ENCODE assay signal across 15 cellular contexts in genomic region chr12:110677982-110678381, GRCh38. TPM values are rescaled to one million over a fixed set of nuclear protein-coding genes. Genes with fewer than 3 reads are reported as not detected.
DNase-seq lines count a peak whose midpoint lies in the region; ATAC-seq and TF ChIP-seq lines count a peak whose summit lies in the region.
"Had no signal": no experiment of that assay in that cellular context is flagged by ENCODE, and none has a peak within 500 bp of the region (broad histone marks: within the 10 kb centered on the region; RNA-seq: fewer than 3 reads in every experiment).

No MANE protein-coding gene starts in this region.

- no peak overlapping the region for H3K4ac ChIP-seq in mesendoderm (ENCODE audit: low read depth, low read length)

- no peak overlapping the region for H3K9ac ChIP-seq in mesendoderm (ENCODE audit: low read length)

- H3K18ac ChIP-seq in mesendoderm (ENCODE audit: low read length): no peak overlapping the region

- H3K27ac ChIP-seq in CD4-positive, alpha-beta memory T cell (ENCODE audit: low read depth, low read length): no peak overlapping the region
- H3K27ac ChIP-seq in OCI-LY7 (ENCODE audit: low read depth, low read length, poor library complexity, severe bottlenecking) (peak overlapping the region; percentile 51), mesendoderm (ENCODE audit: low read depth, low read length) (peak overlapping the region; percentile 12)

- H3K36me3 ChIP-seq in CD4-positive, alpha-beta memory T cell (ENCODE audit: insufficient read depth, low read length): no peaks in the 10 kb centered on the region
- H3K36me3 ChIP-seq in OCI-LY7 (ENCODE audit: insufficient read depth, low read length) (no peaks in the 10 kb centered on the region), mesendoderm (ENCODE audit: control insufficient read depth, insufficient read depth, low read length) (no peaks in the 10 kb centered on the region)

- POLR2A ChIA-PET in CD4-positive, alpha-beta memory T cell (lab: Charles Lee; ENCODE audit: partially characterized antibody): no interaction called here
- POLR2A ChIA-PET in OCI-LY7 (lab: Charles Lee): interaction anchor here (0.8 to 2.3 kb wide), 6 partner anchors 9 to 212 kb away, joined by 3 to 6 read pairs (median 4); no protein-coding TSS in a partner anchor

- no peak overlapping the region for H2AK5ac ChIP-seq in mesendoderm (ENCODE audit: low read length)

- H2BK120ac ChIP-seq in mesendoderm (ENCODE audit: low read depth, low read length): no peak overlapping the region

- H3K9me3 Mint-ChIP-seq in CD4-positive, alpha-beta memory T cell: peaks cover 0 to 8% (median 4%) of the 10 kb centered on the region in 8 donors
- H3K9me3 Mint-ChIP-seq: endodermal cell had no signal

- DNase-seq in CD4-positive, alpha-beta memory T cell: no peak
- DNase-seq in OCI-LY7 (ENCODE audit: low spot score) (no peak), mesendoderm (no peak), AG20443 (ENCODE audit: low spot score) (no peak), NCI-H128 (lab: John Stamatoyannopoulos, UW; ENCODE audit: unreplicated experiment) (no peak), cerebellar nuclear complex (lab: John Stamatoyannopoulos, UW) (no peak)
- DNase-seq: Caco-2; NCI-H2171 treated with DMSO at 0.1 percent for 48 hours; occipital lobe; stimulated activated CD4-positive, alpha-beta T cell treated with anti-CD3 and anti-CD28 coated beads, Interleukin-15, amount 100 ng/mL, for 24 hours had no signal

- H3K4me1 Mint-ChIP-seq in CD4-positive, alpha-beta memory T cell: peaks cover 12 to 25% (median 18%) of the 10 kb centered on the region in 4 donors

- H3K4me2 ChIP-seq in OCI-LY7 (ENCODE audit: low read length) (peak overlapping the region; percentile 66), mesendoderm (ENCODE audit: low read length) (no peak overlapping the region)

- WGBS in mesendoderm (ENCODE audit: extremely low coverage, insufficient coverage, low lambda C conversion rate): no CpG with 5 or more reads among the region's 4 CpGs

- no peaks in the 10 kb centered on the region for H4K20me1 ChIP-seq in OCI-LY7 (ENCODE audit: insufficient read depth, low read length)

- no peaks in the 10 kb centered on the region for H3K27me3 ChIP-seq in CD4-positive, alpha-beta memory T cell (ENCODE audit: insufficient read depth, low read length)
- H3K27me3 ChIP-seq in mesendoderm (ENCODE audit: insufficient read depth, low read length, poor library complexity): no peaks in the 10 kb centered on the region

- H3K36me3 Mint-ChIP-seq in CD4-positive, alpha-beta memory T cell: peaks cover 9% of the 10 kb centered on the region in 2 donors

- ATAC-seq in GM21360 (IDR thresholded peaks at IDR 0.05; ENCODE audit: unreplicated experiment) (peak; percentile 3), GM18868 (IDR thresholded peaks at IDR 0.05; ENCODE audit: unreplicated experiment) (no peak)
- ATAC-seq: HCT116 had no signal

- H3K79me2 ChIP-seq in OCI-LY7 (ENCODE audit: insufficient read depth, low read depth, low read length): no peaks in the 10 kb centered on the region
- H3K79me2 ChIP-seq in mesendoderm (ENCODE audit: control insufficient read depth, insufficient read depth, low read length): no peaks in the 10 kb centered on the region

- CTCF ChIA-PET in CD4-positive, alpha-beta memory T cell (lab: Charles Lee; ENCODE audit: partially characterized antibody): interaction anchor here (1.1 kb wide), 1 partner anchor 20 kb away, joined by 3 read pairs; no protein-coding TSS in a partner anchor
- CTCF ChIA-PET in OCI-LY7 (lab: Charles Lee; ENCODE audit: unreplicated experiment): no interaction called here

- H2AFZ ChIP-seq in OCI-LY7 (ENCODE audit: low read length): peak overlapping the region; percentile 36; the same call in 1 of the 2 replicates

- H3K4me1 ChIP-seq in CD4-positive, alpha-beta memory T cell (ENCODE audit: insufficient read depth, low read length): peaks cover 22% of the 10 kb centered on the region
- H3K4me1 ChIP-seq in OCI-LY7 (ENCODE audit: insufficient read depth, low read length, poor library complexity, severe bottlenecking) (peaks cover 63% of the 10 kb centered on the region), mesendoderm (ENCODE audit: control insufficient read depth, low read depth, low read length) (peaks cover 2% of the 10 kb centered on the region)
- H3K4me1 ChIP-seq: Caco-2 had no signal

- no peaks in the 10 kb centered on the region for H3K9me2 ChIP-seq in OCI-LY7 (ENCODE audit: insufficient read depth, low read length)

- H3K27me3 Mint-ChIP-seq in CD4-positive, alpha-beta memory T cell: no peaks in the 10 kb centered on the region

- no peak for TF ChIP-seq CTCF in OCI-LY7 (conservative IDR thresholded peaks at IDR 0.05; ENCODE audit: low read length)

- peak overlapping the region; percentile 63 to 92 (median 83) for H3K27ac Mint-ChIP-seq in CD4-positive, alpha-beta memory T cell

- no peak overlapping the region for H2BK5ac ChIP-seq in mesendoderm (ENCODE audit: low read length)

- H3K79me1 ChIP-seq in mesendoderm (ENCODE audit: low read length): no peaks in the 10 kb centered on the region

- H3K9me3 ChIP-seq in CD4-positive, alpha-beta memory T cell (ENCODE audit: control insufficient read depth in 1 of 2, low read length in 2 of 2): no peaks in the 10 kb centered on the region
- H3K9me3 ChIP-seq in OCI-LY7 (ENCODE audit: low read length): no peaks in the 10 kb centered on the region
- H3K9me3 ChIP-seq: Caco-2 had no signal

- intact Hi-C loops in CD4-positive, alpha-beta memory T cell (cut with micrococcal nuclease): no loop called here
- intact Hi-C loops in OCI-LY7 (cut with micrococcal nuclease; ENCODE audit: unreplicated experiment): no loop called here

- no TSS peak for BruUV-seq in OCI-LY7 (replicated peaks; lab: Mats Ljungman, UMichigan)

- H4K5ac ChIP-seq in mesendoderm (ENCODE audit: low read length): no peak overlapping the region

- no peak overlapping the region for H3K23ac ChIP-seq in mesendoderm (ENCODE audit: low read length)

- peak overlapping the region in 6 of 8 donors; percentile 20 to 81 (median 48) for H3K4me3 Mint-ChIP-seq in CD4-positive, alpha-beta memory T cell
- H3K4me3 Mint-ChIP-seq: endodermal cell had no signal

- H3K4me3 ChIP-seq in CD4-positive, alpha-beta memory T cell (ENCODE audit: low read length in 2 of 2): no peak overlapping the region
- H3K4me3 ChIP-seq in OCI-LY7 (ENCODE audit: low read depth, low read length, poor library complexity, severe bottlenecking): peak overlapping the region; percentile 23
- no peak overlapping the region for H3K4me3 ChIP-seq in mesendoderm (ENCODE audit: low read length)

- H2BK15ac ChIP-seq in mesendoderm (replicated peaks; ENCODE audit: low read depth): no peak overlapping the region

- H4K8ac ChIP-seq in mesendoderm (ENCODE audit: low read depth, low read length): no peak overlapping the region

- no peak overlapping the region for H3K56ac ChIP-seq in mesendoderm (ENCODE audit: low read length)

RNA-seq across cellular contexts. Expression of gene HVCN1, which starts 10.9 kb away (rescaled TPM):
- total RNA-seq in CD4-positive, alpha-beta memory T cell: 1 to 10 TPM; 6.4 to 7.8 TPM
- polyA plus RNA-seq in CD4-positive, alpha-beta memory T cell: 10 to 100 TPM in 1 of 2 donors, 1 to 10 TPM in 1; 7.4 to 16.4 TPM
- total RNA-seq in OCI-LY7 (2014; rRNA removed; shearing (Covaris generic)): 6.4 and 9.3 TPM in 2 replicates
- total RNA-seq in OCI-LY7 (2022): 4.5 and 4.9 TPM in 2 replicates
- polyA plus RNA-seq in mesendoderm (2013, experiment 1 of 2): 4.6 TPM
- 4.3 TPM for polyA plus RNA-seq in mesendoderm (2013, experiment 2 of 2)
- total RNA-seq: MCF 10A had no signal
